8 cellular contexts compared by ENCODE assay signal in the genomic region with DNA sequence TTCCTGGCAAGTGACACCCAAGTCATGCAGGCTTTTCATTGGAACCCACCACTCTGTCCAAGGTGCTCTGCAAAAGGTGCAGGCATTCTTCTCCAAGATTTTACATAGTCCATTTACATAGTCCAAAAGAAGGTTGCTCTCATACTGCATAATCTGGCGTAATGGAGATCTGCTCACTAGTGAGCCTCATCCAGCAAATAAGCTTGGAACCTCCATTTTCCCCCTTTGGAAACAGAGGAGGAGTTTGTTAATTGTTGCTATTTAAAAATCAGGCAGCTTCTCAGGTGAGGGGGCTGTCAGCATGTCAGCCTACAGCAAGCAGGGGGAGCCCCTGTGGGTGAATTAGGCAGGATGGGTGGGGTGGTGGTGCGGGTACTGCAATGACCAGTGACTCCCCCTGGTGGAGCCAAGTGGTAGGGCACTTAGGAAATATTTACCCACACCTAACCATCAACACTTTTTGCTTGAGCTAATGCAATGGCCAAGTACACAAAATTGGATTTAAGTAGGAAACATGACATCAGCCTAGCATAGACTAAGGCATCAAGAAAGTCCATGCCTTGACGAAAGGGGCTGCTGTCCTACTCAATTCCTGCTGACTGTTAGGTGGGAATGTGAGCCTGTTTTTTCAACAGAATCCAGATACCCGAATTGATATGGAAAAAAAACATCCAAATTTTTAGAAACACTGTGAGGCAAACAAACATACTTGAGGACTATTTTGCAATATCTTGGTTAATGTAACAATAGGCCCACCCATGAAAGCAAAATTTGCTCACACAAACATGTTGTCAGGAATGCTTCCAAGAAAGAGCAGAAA.
A peak's percentile ranks its signal among the peaks of the same experiment; 100 is the strongest.
DNase-seq lines count a peak whose midpoint lies in the region; ATAC-seq and TF ChIP-seq lines count a peak whose summit lies in the region.

No MANE protein-coding gene starts in this region.

- no peak overlapping the region for H3K27ac ChIP-seq in PC-3 (ENCODE audit: low read length)

- peaks cover 18% of the 10 kb centered on the region; the same call in 1 of the 2 replicates for H4K20me1 ChIP-seq in PC-3 (ENCODE audit: low read length)

- H3K4me3 ChIP-seq in PC-3 (ENCODE audit: low read length) (no peak overlapping the region), fibroblast of mammary gland (ENCODE audit: control insufficient read depth, low read depth, low read length) (no peak overlapping the region)

- H3K36me3 ChIP-seq in PC-3 (ENCODE audit: low read depth, low read length), result no peaks in the 10 kb centered on the region

- intact Hi-C loops in PC-3 (cut with micrococcal nuclease), result loop anchor here (2.0 kb wide), 2 partner anchors 38 to 140 kb away; no protein-coding TSS in a partner anchor

- peak overlapping the region; percentile 44 for H3K4me3 Mint-ChIP-seq in activated T-cell treated with anti-CD3 and anti-CD28 coated beads, Interleukin-2, amount 50 U/mL, for 4 hours
- no peak overlapping the region for H3K4me3 Mint-ChIP-seq in neural crest cell

- H3K9me2 ChIP-seq in PC-3 (replicated peaks; ENCODE audit: low read length), result no peaks in the 10 kb centered on the region

- peaks cover 39% of the 10 kb centered on the region for H3K79me2 ChIP-seq in PC-3 (ENCODE audit: low read length)

- peak; percentile 25 for DNase-seq in DMS153 treated with DMSO at 0.1 percent for 48 hours (lab: John Stamatoyannopoulos, UW; ENCODE audit: unreplicated experiment)
- no peak for DNase-seq in DMS153 (lab: John Stamatoyannopoulos, UW)
- peak; percentile 65 for DNase-seq in PC-3
- peak; percentile 71 for DNase-seq in activated T-cell treated with anti-CD3 and anti-CD28 coated beads, Interleukin-2, amount 50 U/mL, for 4 hours
- DNase-seq in fibroblast of mammary gland (ENCODE audit: low read depth), result peak; percentile 67
- DNase-seq in neural crest cell (ENCODE audit: low read depth, low spot score), result peak; percentile 58
- DNase-seq in superior temporal gyrus (ENCODE audit: extremely low spot score), result peak; percentile 63

- CTCF ChIA-PET in PC-3 (lab: Charles Lee), result interaction anchor here (0.5 to 2.1 kb wide), 5 partner anchors 11 to 141 kb away, joined by 3 to 27 read pairs (median 5); a partner anchor contains a TSS

- peak; percentile 57 for ATAC-seq in HG03521 (IDR thresholded peaks at IDR 0.05; ENCODE audit: unreplicated experiment)
- ATAC-seq in PC-3, result peak; percentile 87
- peak; percentile 88 to 89 for ATAC-seq in activated T-cell treated with anti-CD3 and anti-CD28 coated beads, Interleukin-2, amount 50 U/mL, for 4 hours

- no peaks in the 10 kb centered on the region for H3K27me3 ChIP-seq in PC-3 (ENCODE audit: low read length)

- H3K36me3 Mint-ChIP-seq in activated T-cell treated with anti-CD3 and anti-CD28 coated beads, Interleukin-2, amount 50 U/mL, for 4 hours (ENCODE audit: insufficient read depth), result peaks cover 5% of the 10 kb centered on the region
- no peaks in the 10 kb centered on the region for H3K36me3 Mint-ChIP-seq in neural crest cell (ENCODE audit: low read depth)

- no peak overlapping the region for H3K27ac Mint-ChIP-seq in neural crest cell (ENCODE audit: unreplicated experiment)

- H3K9ac ChIP-seq in PC-3 (ENCODE audit: low read length), result no peak overlapping the region

- no peaks in the 10 kb centered on the region for H3K9me3 Mint-ChIP-seq in activated T-cell treated with anti-CD3 and anti-CD28 coated beads, Interleukin-2, amount 50 U/mL, for 4 hours
- H3K9me3 Mint-ChIP-seq in neural crest cell, result no peaks in the 10 kb centered on the region

- H3K4me2 ChIP-seq in PC-3 (ENCODE audit: low read length), result no peak overlapping the region

- no peaks in the 10 kb centered on the region for H3K9me3 ChIP-seq in PC-3 (ENCODE audit: low read length)

- no peaks in the 10 kb centered on the region for H3K4me1 ChIP-seq in PC-3 (ENCODE audit: insufficient read depth, low read length)

- no peak overlapping the region for H2AFZ ChIP-seq in PC-3 (ENCODE audit: low read length)

- no peaks in the 10 kb centered on the region for H3F3A ChIP-seq in PC-3 (ENCODE audit: low read length, unreplicated experiment)

- no TSS peak for BruUV-seq in PC-3 (replicated peaks; lab: Mats Ljungman, UMichigan)

- no peaks in the 10 kb centered on the region for H3K27me3 Mint-ChIP-seq in activated T-cell treated with anti-CD3 and anti-CD28 coated beads, Interleukin-2, amount 50 U/mL, for 4 hours (ENCODE audit: low read depth)
- H3K27me3 Mint-ChIP-seq in neural crest cell (ENCODE audit: low read depth), result no peaks in the 10 kb centered on the region

- POLR2A ChIA-PET in PC-3 (lab: Charles Lee; ENCODE audit: unreplicated experiment), result interaction anchor here (0.6 kb wide), 1 partner anchor 407 kb away, joined by 3 read pairs; a partner anchor contains a TSS

- H3K4me1 Mint-ChIP-seq in activated T-cell treated with anti-CD3 and anti-CD28 coated beads, Interleukin-2, amount 50 U/mL, for 4 hours (ENCODE audit: low read depth), result peaks cover 35% of the 10 kb centered on the region
- peaks cover 8% of the 10 kb centered on the region for H3K4me1 Mint-ChIP-seq in neural crest cell

- TF ChIP-seq CTCF in PC-3 (conservative IDR thresholded peaks at IDR 0.05; ENCODE audit: low read depth, low read length) (peak; percentile 86), fibroblast of mammary gland (conservative IDR thresholded peaks at IDR 0.05; ENCODE audit: control insufficient read depth, insufficient read depth, low read depth, low read length) (peak; percentile 93), neural crest cell (conservative IDR thresholded peaks at IDR 0.05) (peak; percentile 87)
